38 cellular contexts compared by ENCODE assay signal in the genomic region with DNA sequence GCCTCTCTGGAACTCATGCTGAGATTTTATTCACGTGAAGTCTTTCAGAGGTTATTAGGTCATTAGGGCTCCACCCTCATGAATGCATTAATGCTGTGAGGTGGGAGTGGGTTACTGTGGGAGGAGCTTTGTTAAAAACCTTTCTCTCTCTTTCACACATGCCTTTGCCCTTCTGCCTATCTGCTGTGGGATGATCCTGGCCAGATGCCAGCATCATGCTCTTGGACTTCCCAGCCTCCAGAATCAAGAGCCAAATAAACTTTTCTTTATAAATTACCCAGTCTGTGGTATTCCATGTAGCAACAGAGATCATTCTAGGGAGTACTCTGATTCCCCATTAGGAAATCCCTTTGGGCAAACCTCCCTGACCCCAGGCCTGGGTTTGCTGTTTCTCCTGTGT.
"Had no signal": no experiment of that assay in that cellular context is flagged by ENCODE, and none has a peak within 500 bp of the region (broad histone marks: within the 10 kb centered on the region; RNA-seq: fewer than 3 reads in every experiment).

No MANE protein-coding gene starts in this region.

- FAIRE-seq: colon, endometrium, endothelial cell of umbilical vein had no signal

- DNase-seq: activated CD4-positive, alpha-beta memory T cell treated with anti-CD3 and anti-CD28 coated beads for 36 hours; activated CD4-positive, alpha-beta T cell treated with anti-CD3 and anti-CD28 coated beads for 36 hours; activated CD4-positive, alpha-beta T cell treated with anti-CD3 and anti-CD28 coated beads, Interleukin-2, amount 10 ng/mL, durations not matched to agents 24 days and 14 days; activated CD4-positive, CD25-positive, alpha-beta regulatory T cell; activated CD4-positive, CD25-positive, alpha-beta regulatory T cell treated with anti-CD3 and anti-CD28 coated beads, Interleukin-2, amount 50 U/mL, for 72 hours; activated CD8-positive, alpha-beta memory T cell treated with anti-CD3 and anti-CD28 coated beads, Interleukin-2, amount 10 ng/mL, durations not matched to agents 7 days and 5 days; activated CD8-positive, alpha-beta memory T cell treated with anti-CD3 and anti-CD28 coated beads, Interleukin-2, amount 50 U/mL, for 4 hours; activated CD8-positive, alpha-beta T cell treated with anti-CD3 and anti-CD28 coated beads, Interleukin-2, amount 10 ng/mL, durations not matched to agents 7 days and 5 days; activated effector memory CD4-positive, alpha-beta T cell treated with anti-CD3 and anti-CD28 coated beads, Interleukin-2, amount 50 U/mL, for 16 hours; activated naive CD4-positive, alpha-beta T cell treated with anti-CD3 and anti-CD28 coated beads for 36 hours; activated naive CD8-positive, alpha-beta T cell treated with anti-CD3 and anti-CD28 coated beads for 36 hours; activated naive CD8-positive, alpha-beta T cell treated with anti-CD3 and anti-CD28 coated beads, Interleukin-2, amount 50 U/mL, for 24 hours; activated T-cell treated with anti-CD3 and anti-CD28 coated beads, Interleukin-2, amount 50 U/mL, for 1 hour; activated T-cell treated with anti-CD3 and anti-CD28 coated beads, Interleukin-2, amount 50 U/mL, for 48 hours; adrenal gland; amygdala; aorta; body of pancreas; caudate nucleus; cortex of kidney; dermis blood vessel endothelial cell; effector CD4-positive, alpha-beta T cell; effector memory CD8-positive, alpha-beta T cell; foreskin keratinocyte; gastrocnemius medialis; glutamatergic neuron; T-helper 1 cell; T-helper 17 cell; T1000 had no signal

- H3K36me3 Mint-ChIP-seq: activated CD4-positive, alpha-beta memory T cell treated with anti-CD3 and anti-CD28 coated beads for 36 hours; activated CD8-positive, alpha-beta memory T cell treated with anti-CD3 and anti-CD28 coated beads, Interleukin-2, amount 10 ng/mL, durations not matched to agents 7 days and 5 days; activated naive CD4-positive, alpha-beta T cell treated with anti-CD3 and anti-CD28 coated beads, Interleukin-2, amount 50 U/mL, for 24 hours; activated naive CD8-positive, alpha-beta T cell treated with anti-CD3 and anti-CD28 coated beads for 36 hours had no signal

- H3K27ac ChIP-seq: adrenal gland, body of pancreas, epithelial cell of prostate, foreskin keratinocyte, gastrocnemius medialis had no signal

- H3K27me3 ChIP-seq: adrenal gland, body of pancreas, foreskin keratinocyte, gastrocnemius medialis had no signal

- H3K4me1 Mint-ChIP-seq: activated CD4-positive, alpha-beta T cell treated with anti-CD3 and anti-CD28 coated beads for 36 hours; activated CD4-positive, alpha-beta T cell treated with anti-CD3 and anti-CD28 coated beads, Interleukin-2, amount 10 ng/mL, durations not matched to agents 24 days and 14 days; activated CD8-positive, alpha-beta memory T cell treated with anti-CD3 and anti-CD28 coated beads, Interleukin-2, amount 10 ng/mL, durations not matched to agents 7 days and 5 days; activated naive CD4-positive, alpha-beta T cell treated with anti-CD3 and anti-CD28 coated beads, Interleukin-2, amount 50 U/mL, for 24 hours; activated naive CD8-positive, alpha-beta T cell treated with anti-CD3 and anti-CD28 coated beads for 36 hours; activated naive CD8-positive, alpha-beta T cell treated with anti-CD3 and anti-CD28 coated beads, Interleukin-2, amount 50 U/mL, for 24 hours; T-helper 17 cell had no signal

- H3K4me1 ChIP-seq: adrenal gland had no signal

- ATAC-seq: activated CD4-positive, alpha-beta T cell treated with anti-CD3 and anti-CD28 coated beads for 36 hours; activated CD8-positive, alpha-beta memory T cell treated with anti-CD3 and anti-CD28 coated beads, Interleukin-2, amount 10 ng/mL, durations not matched to agents 7 days and 5 days; activated CD8-positive, alpha-beta T cell treated with anti-CD3 and anti-CD28 coated beads, Interleukin-2, amount 10 ng/mL, durations not matched to agents 7 days and 5 days; activated naive CD8-positive, alpha-beta T cell treated with anti-CD3 and anti-CD28 coated beads, Interleukin-2, amount 50 U/mL, for 24 hours; body of pancreas; effector memory CD8-positive, alpha-beta T cell; esophagus mucosa; foreskin keratinocyte; gastrocnemius medialis; T-helper 17 cell had no signal

- H3K36me3 ChIP-seq: adrenal gland, gastrocnemius medialis had no signal

- H3K27ac Mint-ChIP-seq: activated CD4-positive, alpha-beta memory T cell treated with anti-CD3 and anti-CD28 coated beads for 36 hours; activated CD4-positive, alpha-beta T cell treated with anti-CD3 and anti-CD28 coated beads for 36 hours; activated CD4-positive, alpha-beta T cell treated with anti-CD3 and anti-CD28 coated beads, Interleukin-2, amount 10 ng/mL, durations not matched to agents 24 days and 14 days; activated CD8-positive, alpha-beta memory T cell treated with anti-CD3 and anti-CD28 coated beads, Interleukin-2, amount 10 ng/mL, durations not matched to agents 7 days and 5 days; activated CD8-positive, alpha-beta T cell treated with anti-CD3 and anti-CD28 coated beads, Interleukin-2, amount 10 ng/mL, durations not matched to agents 7 days and 5 days; activated naive CD4-positive, alpha-beta T cell treated with anti-CD3 and anti-CD28 coated beads for 36 hours; activated naive CD4-positive, alpha-beta T cell treated with anti-CD3 and anti-CD28 coated beads, Interleukin-2, amount 50 U/mL, for 24 hours; activated naive CD8-positive, alpha-beta T cell treated with anti-CD3 and anti-CD28 coated beads for 36 hours; activated naive CD8-positive, alpha-beta T cell treated with anti-CD3 and anti-CD28 coated beads, Interleukin-2, amount 50 U/mL, for 24 hours; activated T-helper 1 cell treated with anti-CD3 and anti-CD28 coated beads, Interleukin-12 subunit alpha, Interleukin-12 subunit beta, Interleukin-2, Interleukin-4 antibody, amounts not matched to agents 30 ng/mL and 10 ng/mL and 1 ng/mL, durations not matched to agents 14 hours and 24 hours and 36 hours; activated T-helper 2 cell treated with anti-CD3 and anti-CD28 coated beads, Interferon-gamma antibody, Interleukin-2, Interleukin-4, amounts not matched to agents 10 μg/mL and 5 μg/mL and 100 μg/mL, durations not matched to agents 14 hours and 24 hours and 36 hours; effector memory CD8-positive, alpha-beta T cell; T-helper 17 cell; T-helper 2 cell treated with Interferon-gamma antibody and Interleukin-4, amounts not matched to agents 5 μg/mL and 100 μg/mL, for 36 hours had no signal

- H3K4me3 Mint-ChIP-seq: activated CD4-positive, alpha-beta memory T cell treated with anti-CD3 and anti-CD28 coated beads for 36 hours; activated CD4-positive, alpha-beta T cell treated with anti-CD3 and anti-CD28 coated beads for 36 hours; activated CD4-positive, alpha-beta T cell treated with anti-CD3 and anti-CD28 coated beads, Interleukin-2, amount 10 ng/mL, durations not matched to agents 24 days and 14 days; activated CD8-positive, alpha-beta memory T cell treated with anti-CD3 and anti-CD28 coated beads, Interleukin-2, amount 10 ng/mL, durations not matched to agents 7 days and 5 days; activated CD8-positive, alpha-beta T cell treated with anti-CD3 and anti-CD28 coated beads, Interleukin-2, amount 10 ng/mL, durations not matched to agents 7 days and 5 days; activated naive CD4-positive, alpha-beta T cell treated with anti-CD3 and anti-CD28 coated beads for 36 hours; activated naive CD4-positive, alpha-beta T cell treated with anti-CD3 and anti-CD28 coated beads, Interleukin-2, amount 50 U/mL, for 24 hours; activated naive CD8-positive, alpha-beta T cell treated with anti-CD3 and anti-CD28 coated beads for 36 hours; activated naive CD8-positive, alpha-beta T cell treated with anti-CD3 and anti-CD28 coated beads, Interleukin-2, amount 50 U/mL, for 24 hours; activated T-helper 1 cell treated with anti-CD3 and anti-CD28 coated beads, Interleukin-12 subunit alpha, Interleukin-12 subunit beta, Interleukin-2, Interleukin-4 antibody, amounts not matched to agents 30 ng/mL and 10 ng/mL and 1 ng/mL, durations not matched to agents 14 hours and 24 hours and 36 hours; effector memory CD8-positive, alpha-beta T cell; T-helper 17 cell; T-helper 2 cell treated with Interferon-gamma antibody and Interleukin-4, amounts not matched to agents 5 μg/mL and 100 μg/mL, for 36 hours had no signal

- H3K27me3 Mint-ChIP-seq: activated CD4-positive, alpha-beta T cell treated with anti-CD3 and anti-CD28 coated beads for 36 hours; activated CD4-positive, alpha-beta T cell treated with anti-CD3 and anti-CD28 coated beads, Interleukin-2, amount 10 ng/mL, durations not matched to agents 24 days and 14 days; activated naive CD8-positive, alpha-beta T cell treated with anti-CD3 and anti-CD28 coated beads for 36 hours; activated naive CD8-positive, alpha-beta T cell treated with anti-CD3 and anti-CD28 coated beads, Interleukin-2, amount 50 U/mL, for 24 hours had no signal

- H3K4me3 ChIP-seq: adrenal gland, body of pancreas, gastrocnemius medialis had no signal

- H3K9me3 Mint-ChIP-seq: activated CD4-positive, alpha-beta memory T cell treated with anti-CD3 and anti-CD28 coated beads for 36 hours; activated CD4-positive, alpha-beta T cell treated with anti-CD3 and anti-CD28 coated beads, Interleukin-2, amount 10 ng/mL, durations not matched to agents 24 days and 14 days; activated naive CD8-positive, alpha-beta T cell treated with anti-CD3 and anti-CD28 coated beads for 36 hours; activated naive CD8-positive, alpha-beta T cell treated with anti-CD3 and anti-CD28 coated beads, Interleukin-2, amount 50 U/mL, for 24 hours; activated T-helper 1 cell treated with anti-CD3 and anti-CD28 coated beads, Interleukin-12 subunit alpha, Interleukin-12 subunit beta, Interleukin-2, Interleukin-4 antibody, amounts not matched to agents 30 ng/mL and 10 ng/mL and 1 ng/mL, durations not matched to agents 14 hours and 24 hours and 36 hours; activated T-helper 2 cell treated with anti-CD3 and anti-CD28 coated beads, Interferon-gamma antibody, Interleukin-2, Interleukin-4, amounts not matched to agents 10 μg/mL and 5 μg/mL and 100 μg/mL, durations not matched to agents 14 hours and 24 hours and 36 hours; effector memory CD8-positive, alpha-beta T cell; T-helper 2 cell treated with Interferon-gamma antibody and Interleukin-4, amounts not matched to agents 5 μg/mL and 100 μg/mL, for 36 hours had no signal

- H3K9me3 ChIP-seq: adrenal gland, body of pancreas, gastrocnemius medialis had no signal
